ENCODE assay signal across 24 cellular contexts in the genomic region with DNA sequence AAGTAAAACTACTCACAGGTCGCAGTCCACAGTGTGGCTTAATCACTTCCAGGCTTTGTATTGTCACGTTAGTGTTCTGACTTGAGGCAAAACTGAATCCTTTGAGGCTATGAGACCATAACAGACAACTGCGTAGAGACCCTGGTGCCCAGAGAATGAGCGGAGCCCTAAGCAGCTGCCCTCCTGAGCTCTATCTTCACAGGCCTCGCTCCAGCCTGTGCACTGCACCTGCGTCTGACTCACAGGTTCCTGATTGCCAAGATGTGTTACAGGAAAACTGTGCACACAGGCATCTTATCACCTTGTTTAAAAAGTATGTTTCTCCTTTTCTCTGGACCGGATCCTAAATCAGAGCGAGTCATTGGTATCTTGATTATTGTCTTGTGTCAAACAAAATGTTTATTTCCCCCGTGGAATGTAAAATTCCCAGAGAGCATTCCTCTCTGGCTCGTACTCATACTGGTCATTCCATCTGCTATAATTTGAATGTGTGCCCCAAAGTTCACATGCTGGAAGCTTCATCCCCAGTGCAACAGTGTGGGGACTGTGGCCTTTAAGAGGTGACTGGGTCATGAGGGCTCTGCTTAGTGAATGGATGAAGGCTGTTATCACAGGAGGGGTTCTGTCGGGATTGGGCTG. TPM values are rescaled to one million over a fixed set of nuclear protein-coding genes. Genes with fewer than 3 reads are reported as not detected.
DNase-seq lines count a peak whose midpoint lies in the region; ATAC-seq and TF ChIP-seq lines count a peak whose summit lies in the region.
"Had no signal": no experiment of that assay in that cellular context is flagged by ENCODE, and none has a peak within 500 bp of the region (broad histone marks: within the 10 kb centered on the region; RNA-seq: fewer than 3 reads in every experiment).

No MANE protein-coding gene starts in this region.

- dilution Hi-C loops in IMR-90 (cut with HindIII; ENCODE audit: low sequenced_read_pairs, unreplicated experiment): no loop called here

- 89% methylated on average over 3 of the region's 11 CpGs; no CpG with 5 or more reads in 1 of the 2 experiments for WGBS in IMR-90 (ENCODE audit: extremely low coverage in 2 of 2, insufficient read length in 1 of 2), 2 experiments
- 30 to 49% (median 43%) methylated on average over 11 of the region's 11 CpGs for WGBS in stomach, 5 donors
- WGBS in aorta, 2 donors: 59 to 60% methylated on average over 11 of the region's 11 CpGs

- no peak overlapping the region for H2AFZ ChIP-seq in IMR-90 (replicated peaks; ENCODE audit: low read length, poor library complexity)

- no peaks in the 10 kb centered on the region for H4K20me1 ChIP-seq in IMR-90 (ENCODE audit: insufficient read depth, low read length)

- in situ Hi-C loops in IMR-90 (cut with MboI; ENCODE audit: low sequenced_read_pairs): no loop called here

- no peak overlapping the region for H3K9ac ChIP-seq in IMR-90 (ENCODE audit: low read depth, low read length)

- H3K4me3 ChIP-seq in IMR-90 (ENCODE audit: insufficient read depth, low read depth, low read length): no peak overlapping the region
- H3K4me3 ChIP-seq in kidney epithelial cell (ENCODE audit: low read depth, low read length): no peak overlapping the region
- H3K4me3 ChIP-seq in stomach: no peak overlapping the region
- H3K4me3 ChIP-seq in aorta (ENCODE audit: low read length in 2 of 2): no peak overlapping the region
- H3K4me3 ChIP-seq: K562 had no signal

- POLR2A ChIA-PET in IMR-90 (lab: Charles Lee; ENCODE audit: unreplicated experiment): interaction anchor here (0.5 kb wide), 1 partner anchor 63 kb away, joined by 3 read pairs; no protein-coding TSS in a partner anchor

- H2AK9ac ChIP-seq in IMR-90 (replicated peaks; ENCODE audit: low read depth, low read length, poor library complexity): no peak overlapping the region

- H4K8ac ChIP-seq in IMR-90 (ENCODE audit: low read depth in 2 of 2, low read length in 2 of 2): no peak overlapping the region

- no peak overlapping the region for H3K14ac ChIP-seq in IMR-90 (replicated peaks; ENCODE audit: low read depth, low read length)

- H3K9me3 ChIP-seq in IMR-90 (ENCODE audit: control insufficient read depth, insufficient read depth, low read length): no peaks in the 10 kb centered on the region
- no peaks in the 10 kb centered on the region for H3K9me3 ChIP-seq in stomach
- H3K9me3 ChIP-seq in aorta (ENCODE audit: control insufficient read depth, low read length): no peaks in the 10 kb centered on the region
- H3K9me3 ChIP-seq: BE2C had no signal

- DNase-seq in IMR-90 (no peak), dermis blood vessel endothelial cell (peak; percentile 8), kidney epithelial cell (ENCODE audit: low read depth) (peak; percentile 49), stomach (peak; percentile 42), NCI-H1417 treated with DMSO at 0.1 percent for 48 hours (lab: John Stamatoyannopoulos, UW) (no peak), aorta (no peak)
- DNase-seq: BE2C; CD8-positive, alpha-beta memory T cell; DMS 273 treated with DMSO at 0.1 percent for 48 hours; DMS79; MV-4-11; NCI-H1105; NCI-H1694; NCI-H2029 treated with DMSO at 0.1 percent for 48 hours; NCI-H446 treated with DMSO at 0.1 percent for 48 hours; NCI-H526; NCI-H82 had no signal

- no peaks in the 10 kb centered on the region for H3K79me1 ChIP-seq in IMR-90 (ENCODE audit: low read depth in 1 of 2, low read length in 2 of 2)

- no peak overlapping the region for H2AK5ac ChIP-seq in IMR-90 (ENCODE audit: low read depth, low read length)

- no peak overlapping the region for H3K4me2 ChIP-seq in IMR-90 (ENCODE audit: low read depth, low read length)

- no peak overlapping the region for H3K18ac ChIP-seq in IMR-90 (ENCODE audit: low read depth, low read length)

- no peaks in the 10 kb centered on the region for H3K9me1 ChIP-seq in IMR-90 (ENCODE audit: insufficient read depth, low read length)

- intact Hi-C loops in IMR-90 (cut with micrococcal nuclease): no loop called here
- intact Hi-C loops in stomach (cut with DNase I; ENCODE audit: low total_unique reads): no loop called here
- intact Hi-C loops in aorta (cut with DNase I): no loop called here

- no peak overlapping the region for H2BK120ac ChIP-seq in IMR-90 (ENCODE audit: low read depth, low read length)

- ATAC-seq in IMR-90 (ENCODE audit: low read depth): peak; percentile 63
- no peak for ATAC-seq in GM21723 (IDR thresholded peaks at IDR 0.05; ENCODE audit: unreplicated experiment)
- ATAC-seq in aorta (ENCODE audit: low FRiP score): no peak
- ATAC-seq: K562, Panc1 had no signal

- no peak overlapping the region for H3K4ac ChIP-seq in IMR-90 (ENCODE audit: low read depth, low read length)

- no peaks in the 10 kb centered on the region for H3K36me3 ChIP-seq in IMR-90 (ENCODE audit: control insufficient read depth, insufficient read depth, low read length)
- H3K36me3 ChIP-seq in kidney epithelial cell (ENCODE audit: control insufficient read depth, insufficient read depth, low read length): no peaks in the 10 kb centered on the region
- H3K36me3 ChIP-seq in stomach: no peaks in the 10 kb centered on the region
- no peaks in the 10 kb centered on the region for H3K36me3 ChIP-seq in aorta (ENCODE audit: control insufficient read depth in 1 of 2, insufficient read depth in 2 of 2, low read length in 1 of 2)
- H3K36me3 ChIP-seq: BE2C had no signal

- no peak for TF ChIP-seq POLR2A in IMR-90 (IDR thresholded peaks at IDR 0.05; ENCODE audit: low read depth, low read length)
- no peak for TF ChIP-seq POLR2A in stomach (IDR thresholded peaks at IDR 0.05)

- no peaks in the 10 kb centered on the region for H3K4me1 ChIP-seq in IMR-90 (ENCODE audit: control insufficient read depth, insufficient read depth, low read length)
- H3K4me1 ChIP-seq in stomach: no peaks in the 10 kb centered on the region
- no peaks in the 10 kb centered on the region for H3K4me1 ChIP-seq in aorta (ENCODE audit: control insufficient read depth in 1 of 2, insufficient read depth in 2 of 2, low read length in 2 of 2)
- H3K4me1 ChIP-seq: BE2C had no signal

- TF ChIP-seq EP300 in stomach (IDR thresholded peaks at IDR 0.05): no peak

- no peak overlapping the region for H3K23ac ChIP-seq in IMR-90 (ENCODE audit: low read depth, low read length)

- H3K27me3 ChIP-seq in IMR-90 (ENCODE audit: control insufficient read depth, insufficient read depth, low read length) (peaks cover 18% of the 10 kb centered on the region), kidney epithelial cell (ENCODE audit: control insufficient read depth, insufficient read depth, low read length) (no peaks in the 10 kb centered on the region), stomach (peaks cover 0 to 32% (median 4%) of the 10 kb centered on the region in 3 donors), aorta (ENCODE audit: control insufficient read depth in 1 of 2, insufficient read depth in 2 of 2, low read length in 1 of 2) (no peaks in the 10 kb centered on the region)
- H3K27me3 ChIP-seq: BE2C had no signal

- no peak overlapping the region for H3K56ac ChIP-seq in IMR-90 (ENCODE audit: extremely low read depth, insufficient read depth, low read length)

- H2BK15ac ChIP-seq in IMR-90 (ENCODE audit: low read depth, low read length): no peak overlapping the region

- no peak overlapping the region for H4K5ac ChIP-seq in IMR-90 (ENCODE audit: low read depth, low read length)

- no peak overlapping the region for H2BK5ac ChIP-seq in IMR-90 (ENCODE audit: low read depth, low read length, poor library complexity, severe bottlenecking)

- H4K91ac ChIP-seq in IMR-90 (ENCODE audit: insufficient read depth, low read depth, low read length): no peak overlapping the region

- no TSS peak for BruUV-seq in IMR-90 (replicated peaks; lab: Mats Ljungman, UMichigan)

- no peak overlapping the region for H2BK20ac ChIP-seq in IMR-90 (ENCODE audit: low read depth, low read length)

- H3K27ac ChIP-seq in IMR-90 (ENCODE audit: insufficient read depth, low read length) (no peak overlapping the region), stomach (no peak overlapping the region), aorta (ENCODE audit: low read depth in 1 of 2, low read length in 2 of 2) (no peak overlapping the region)
- H3K27ac ChIP-seq: RWPE1 had no signal

- CTCF ChIA-PET in IMR-90 (lab: Yijun Ruan, JAX): interaction anchor here (3.9 kb wide), 1 partner anchor 118 kb away, joined by 15 read pairs; no protein-coding TSS in a partner anchor

- TF ChIP-seq RAD21 in IMR-90 (IDR thresholded peaks at IDR 0.05; ENCODE audit: low read length): no peak

- no peak for TF ChIP-seq CTCF in IMR-90 (conservative IDR thresholded peaks at IDR 0.05; ENCODE audit: low read depth, low read length)
- no peak for TF ChIP-seq CTCF in kidney epithelial cell (IDR thresholded peaks at IDR 0.05; ENCODE audit: insufficient read depth, low read length, poor library complexity, severe bottlenecking)
- no peak for TF ChIP-seq CTCF in stomach (IDR thresholded peaks at IDR 0.05)

TF ChIP-seq in IMR-90, 13 proteins besides CTCF, POLR2A, EP300 and RAD21 (continues in another document):
- TF ChIP-seq RFX5 (IDR thresholded peaks at IDR 0.05; ENCODE audit: low read depth, low read length): no peak
- no peak for TF ChIP-seq FOS (IDR thresholded peaks at IDR 0.05; ENCODE audit: low read depth, low read length)

RNA-seq across cellular contexts. Expression of a gene that starts 25.7 kb away (rescaled TPM):
- not detected in 2 replicates for total RNA-seq in IMR-90 (2012; rRNA removed)
- not detected in 2 replicates for polyA plus RNA-seq in IMR-90 (2012; rRNA removed)
- polyA plus RNA-seq in IMR-90 (2012; cell fraction: cytosol; rRNA removed): 0.01 TPM in 1 of 2 replicates, not detected in the other
- not detected in 2 replicates for polyA plus RNA-seq in IMR-90 (2012; cell fraction: nucleus; rRNA removed; ENCODE audit: low replicate concordance)
- total RNA-seq in dermis blood vessel endothelial cell: not detected in 2 replicates
- total RNA-seq in kidney epithelial cell: 0.13 and 0.55 TPM in 2 replicates
- under 1 TPM in 1 of 5 donors, not detected in 4; 0.18 TPM for total RNA-seq in stomach
- polyA plus RNA-seq in stomach: not detected
- not detected for total RNA-seq in aorta
- polyA plus RNA-seq in aorta: not detected
- total RNA-seq: HT1080, K562, LHCN-M2 had no signal
- polyA plus RNA-seq: CD14-positive monocyte; CD8-positive, alpha-beta memory T cell; K562 had no signal

RNA-seq across cellular contexts. Expression of a gene that starts 59.8 kb away (rescaled TPM):
- total RNA-seq in IMR-90 (2012; rRNA removed): 10.2 and 31.9 TPM in 2 replicates
- 42.1 and 45.8 TPM in 2 replicates for polyA plus RNA-seq in IMR-90 (2012; rRNA removed)
- 51.6 and 81.2 TPM in 2 replicates for polyA plus RNA-seq in IMR-90 (2012; cell fraction: cytosol; rRNA removed)
- polyA plus RNA-seq in IMR-90 (2012; cell fraction: nucleus; rRNA removed; ENCODE audit: low replicate concordance): 20.7 and 59.5 TPM in 2 replicates
- total RNA-seq in dermis blood vessel endothelial cell: 18.1 and 31.8 TPM in 2 replicates
- 59.7 and 74.1 TPM in 2 replicates for total RNA-seq in kidney epithelial cell
- total RNA-seq in stomach: 10 to 100 TPM in 3 of 5 donors, 1 to 10 TPM in 2; 4.7 to 96.8 (median 44.6) TPM
- polyA plus RNA-seq in stomach: 10 to 100 TPM; 37.7 to 59.3 (median 44.4) TPM
- total RNA-seq in aorta: 10 to 100 TPM; 36.5 to 37.1 TPM
- 10 to 100 TPM; 37.4 to 53.5 TPM for polyA plus RNA-seq in aorta

Comparison
In these comparisons a context has a peak if more than half of its experiments do, and no peak if none do; other contexts are left out.
1. DNase-seq: peak in dermis blood vessel endothelial cell (single experiment), kidney epithelial cell (single experiment) and stomach (single experiment); none in IMR-90 (single experiment), NCI-H1417 treated with DMSO at 0.1 percent for 48 hours (single experiment) and aorta (0 of 2).